16 cellular contexts compared by ENCODE assay signal in genomic region chrX:105475801-105476200, GRCh38.
DNase-seq lines count a peak whose midpoint lies in the region; ATAC-seq and TF ChIP-seq lines count a peak whose summit lies in the region.
"Had no signal": no experiment of that assay in that cellular context is flagged by ENCODE, and none has a peak within 500 bp of the region (broad histone marks: within the 10 kb centered on the region; RNA-seq: fewer than 3 reads in every experiment).

No MANE protein-coding gene starts in this region.

- TF ChIP-seq CTCF in WTC11 (IDR thresholded peaks at IDR 0.05) (no peak), epithelial cell of esophagus (IDR thresholded peaks at IDR 0.05; ENCODE audit: insufficient read depth, low read depth, low read length, missing control alignments) (no peak), osteocyte (IDR thresholded peaks at IDR 0.05) (no peak)

- H3K27ac Mint-ChIP-seq in WTC11 (no peak overlapping the region), osteocyte (ENCODE audit: unreplicated experiment) (peak overlapping the region; percentile 63)
- H3K27ac Mint-ChIP-seq: CD4-positive, alpha-beta memory T cell; IgD-negative memory B cell had no signal

- DNase-seq in NCI-H226, result peak; percentile 21
- no peak for DNase-seq in WTC11 (ENCODE audit: low spot score)
- DNase-seq in epithelial cell of esophagus (ENCODE audit: low read depth), result peak; percentile 13
- no peak for DNase-seq in osteocyte (ENCODE audit: extremely low spot score, unreplicated experiment)
- no peak for DNase-seq in epidermal melanocyte (ENCODE audit: insufficient read length, low spot score)
- DNase-seq in DMS53 treated with DMSO at 0.1 percent for 48 hours (lab: John Stamatoyannopoulos, UW; ENCODE audit: unreplicated experiment), result no peak
- DNase-seq in NAMALWA (ENCODE audit: low spot score), result no peak
- DNase-seq: BE2C; CD4-positive, alpha-beta memory T cell; DMS79 treated with DMSO at 0.1 percent for 48 hours; EL; GDM1; HFFc6 had no signal

- CTCF ChIA-PET in WTC11 (lab: Charles Lee), result no interaction called here

- ATAC-seq in WTC11 (peak; percentile 38; the same call in 1 of the 2 replicates), HG02840 (IDR thresholded peaks at IDR 0.05; ENCODE audit: low FRiP score, unreplicated experiment) (no peak)

- H3K36me3 Mint-ChIP-seq in WTC11, result no peaks in the 10 kb centered on the region
- H3K36me3 Mint-ChIP-seq in osteocyte (ENCODE audit: unreplicated experiment), result no peaks in the 10 kb centered on the region
- H3K36me3 Mint-ChIP-seq: CD4-positive, alpha-beta memory T cell; IgD-negative memory B cell had no signal

- H3K4me1 Mint-ChIP-seq in WTC11 (peaks cover 6% of the 10 kb centered on the region), osteocyte (ENCODE audit: unreplicated experiment) (peaks cover 38% of the 10 kb centered on the region)
- H3K4me1 Mint-ChIP-seq: CD4-positive, alpha-beta memory T cell; IgD-negative memory B cell had no signal

- H3K9me3 Mint-ChIP-seq in WTC11 (no peaks in the 10 kb centered on the region), osteocyte (ENCODE audit: unreplicated experiment) (peaks cover 20% of the 10 kb centered on the region)
- H3K9me3 Mint-ChIP-seq: HFFc6, IgD-negative memory B cell had no signal

- no peak overlapping the region for H3K4me3 Mint-ChIP-seq in WTC11
- no peak overlapping the region for H3K4me3 Mint-ChIP-seq in osteocyte (ENCODE audit: unreplicated experiment)
- H3K4me3 Mint-ChIP-seq: CD4-positive, alpha-beta memory T cell; HFFc6; IgD-negative memory B cell had no signal

- H3K4me3 ChIP-seq in epithelial cell of esophagus (ENCODE audit: low read length), result no peak overlapping the region
- H3K4me3 ChIP-seq: HAP-1 had no signal

- POLR2A ChIA-PET in WTC11 (lab: Charles Lee), result no interaction called here

- H3K27me3 Mint-ChIP-seq in WTC11 (ENCODE audit: low read depth) (no peaks in the 10 kb centered on the region; the same call in 1 of the 2 replicates), osteocyte (ENCODE audit: unreplicated experiment) (no peaks in the 10 kb centered on the region)
- H3K27me3 Mint-ChIP-seq: CD4-positive, alpha-beta memory T cell; IgD-negative memory B cell had no signal

TF ChIP-seq in WTC11, 78 proteins besides CTCF, POLR2A, EP300 and RAD21:
- TF ChIP-seq TP53 (CRISPR knock-in tag; IDR thresholded peaks at IDR 0.05) (no peak), CDX4 (CRISPR knock-in tag; IDR thresholded peaks at IDR 0.05; ENCODE audit: borderline replicate concordance) (no peak), CBFB (CRISPR knock-in tag; IDR thresholded peaks at IDR 0.05; ENCODE audit: low read depth) (no peak), SMAD4 (CRISPR knock-in tag; IDR thresholded peaks at IDR 0.05) (no peak), NR2C2 (CRISPR knock-in tag; IDR thresholded peaks at IDR 0.05) (no peak), ZNF317 (CRISPR knock-in tag; IDR thresholded peaks at IDR 0.05; ENCODE audit: borderline replicate concordance, low read depth) (no peak), CREB1 (CRISPR knock-in tag; IDR thresholded peaks at IDR 0.05) (no peak), AR (CRISPR knock-in tag; IDR thresholded peaks at IDR 0.05) (no peak), GRHL2 (CRISPR knock-in tag; IDR thresholded peaks at IDR 0.05; ENCODE audit: insufficient replicate concordance, severe bottlenecking) (no peak), KAT7 (CRISPR knock-in tag; IDR thresholded peaks at IDR 0.05; ENCODE audit: borderline replicate concordance) (no peak), ZBTB21 (CRISPR knock-in tag; IDR thresholded peaks at IDR 0.05; ENCODE audit: borderline replicate concordance) (no peak), ZNF121 (CRISPR knock-in tag; IDR thresholded peaks at IDR 0.05) (no peak)
TF ChIP-seq in WTC11: peak in this region for 0.

Comparison
In these comparisons a context has a peak if more than half of its experiments do, and no peak if none do; other contexts are left out.
1. DNase-seq: peak in NCI-H226 (single experiment) and epithelial cell of esophagus (single experiment); none in WTC11 (single experiment), osteocyte (single experiment), epidermal melanocyte (single experiment), DMS53 treated with DMSO at 0.1 percent for 48 hours (single experiment) and NAMALWA (single experiment).